20 cellular contexts compared by ENCODE assay signal in the genomic region with DNA sequence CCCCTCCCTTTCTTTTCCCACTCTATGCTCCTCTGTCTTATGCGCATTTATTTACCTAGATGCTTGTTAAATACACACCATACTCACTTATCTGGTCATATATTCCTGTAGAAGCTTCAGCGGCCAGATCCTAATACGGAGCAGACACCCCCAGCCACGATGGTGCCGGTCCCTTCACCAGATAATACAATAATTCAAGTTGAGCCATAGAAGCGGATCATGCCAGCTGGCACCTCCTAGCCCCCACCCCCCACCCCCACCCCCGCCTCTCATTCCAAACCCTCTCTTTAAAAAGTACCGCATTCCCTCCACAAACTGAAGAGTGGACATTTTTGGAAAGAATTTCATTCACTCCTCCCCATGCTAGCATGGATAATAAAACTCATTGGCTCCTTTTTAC.
DNase-seq lines count a peak whose midpoint lies in the region; ATAC-seq and TF ChIP-seq lines count a peak whose summit lies in the region.
"Had no signal": no experiment of that assay in that cellular context is flagged by ENCODE, and none has a peak within 500 bp of the region (broad histone marks: within the 10 kb centered on the region; RNA-seq: fewer than 3 reads in every experiment).

No MANE protein-coding gene starts in this region.

- TF ChIP-seq CTCF in hepatocyte (IDR thresholded peaks at IDR 0.05; ENCODE audit: poor library complexity) = no peak
- TF ChIP-seq CTCF in osteocyte (IDR thresholded peaks at IDR 0.05) = no peak
- no peak for TF ChIP-seq CTCF in gastroesophageal sphincter (IDR thresholded peaks at IDR 0.05)

- no peaks in the 10 kb centered on the region for H3K27me3 ChIP-seq in ACC112 (ENCODE audit: insufficient read depth, low read length)
- H3K27me3 ChIP-seq in hepatocyte = no peaks in the 10 kb centered on the region
- peaks cover 39% of the 10 kb centered on the region for H3K27me3 ChIP-seq in gastroesophageal sphincter

- H3K4me1 Mint-ChIP-seq in osteocyte (ENCODE audit: unreplicated experiment) = peaks cover 28% of the 10 kb centered on the region
- H3K4me1 Mint-ChIP-seq: CD4-positive, alpha-beta memory T cell had no signal

- peaks cover 6% of the 10 kb centered on the region for H3K9me3 Mint-ChIP-seq in osteocyte (ENCODE audit: unreplicated experiment)

- no peaks in the 10 kb centered on the region for H3K36me3 Mint-ChIP-seq in osteocyte (ENCODE audit: unreplicated experiment)
- H3K36me3 Mint-ChIP-seq: CD4-positive, alpha-beta memory T cell had no signal

- WGBS in hepatocyte (ENCODE audit: low lambda C conversion rate, missing lambda C conversion rate) = 48% methylated on average over 6 of the region's 8 CpGs
- WGBS in gastroesophageal sphincter (ENCODE audit: low coverage in 1 of 2), 2 donors = 37% methylated on average over 4 of the region's 8 CpGs; no CpG with 5 or more reads in 1 of the 2 donors

- H3K4me3 Mint-ChIP-seq in osteocyte (ENCODE audit: unreplicated experiment) = no peak overlapping the region
- H3K4me3 Mint-ChIP-seq: CD4-positive, alpha-beta memory T cell had no signal

- no peak for TF ChIP-seq EP300 in gastroesophageal sphincter (IDR thresholded peaks at IDR 0.05)

- H3K4me3 ChIP-seq in ACC112 (ENCODE audit: low read depth, low read length) (no peak overlapping the region), hepatocyte (no peak overlapping the region), gastroesophageal sphincter (no peak overlapping the region)
- H3K4me3 ChIP-seq: A549, GM12878, GM23248 had no signal

- H3K9me3 ChIP-seq in hepatocyte (ENCODE audit: low read depth) (no peaks in the 10 kb centered on the region), gastroesophageal sphincter (no peaks in the 10 kb centered on the region)

- H3K4me1 ChIP-seq in ACC112 (ENCODE audit: control insufficient read depth, insufficient read depth, low read length, unreplicated experiment) = peaks cover 60% of the 10 kb centered on the region
- H3K4me1 ChIP-seq in hepatocyte (ENCODE audit: insufficient read depth) = peaks cover 26% of the 10 kb centered on the region
- H3K4me1 ChIP-seq in gastroesophageal sphincter = no peaks in the 10 kb centered on the region

- TF ChIP-seq POLR2A in gastroesophageal sphincter (IDR thresholded peaks at IDR 0.05) = no peak

- no peaks in the 10 kb centered on the region for H3K36me3 ChIP-seq in ACC112 (ENCODE audit: insufficient read depth, low read length)
- no peaks in the 10 kb centered on the region for H3K36me3 ChIP-seq in hepatocyte (replicated peaks; ENCODE audit: insufficient read depth, low read depth)
- H3K36me3 ChIP-seq in gastroesophageal sphincter = no peaks in the 10 kb centered on the region

- H3K79me2 ChIP-seq in ACC112 (ENCODE audit: control insufficient read depth, insufficient read depth, low read length, unreplicated experiment) (no peaks in the 10 kb centered on the region), hepatocyte (no peaks in the 10 kb centered on the region)

- no peaks in the 10 kb centered on the region for H3K9me2 ChIP-seq in hepatocyte (replicated peaks; ENCODE audit: insufficient read depth)

- peaks cover 16% of the 10 kb centered on the region for H3K27me3 Mint-ChIP-seq in osteocyte (ENCODE audit: unreplicated experiment)

- no peaks in the 10 kb centered on the region for H4K20me1 ChIP-seq in hepatocyte (ENCODE audit: insufficient read depth, poor library complexity, severe bottlenecking)

- H2AFZ ChIP-seq in ACC112 (ENCODE audit: low read length, unreplicated experiment) (no peak overlapping the region), hepatocyte (no peak overlapping the region)
- H2AFZ ChIP-seq: GM23248 had no signal

- no peak overlapping the region for H3K27ac Mint-ChIP-seq in osteocyte (ENCODE audit: unreplicated experiment)
- H3K27ac Mint-ChIP-seq: CD4-positive, alpha-beta memory T cell had no signal

- DNase-seq in NCI-H82 treated with DMSO at 0.1 percent for 48 hours (lab: John Stamatoyannopoulos, UW; ENCODE audit: unreplicated experiment) (peak; percentile 90), hepatocyte (ENCODE audit: low spot score) (no peak), osteocyte (ENCODE audit: extremely low spot score, unreplicated experiment) (peak; percentile 30), OCI-M2 (lab: John Stamatoyannopoulos, UW; ENCODE audit: unreplicated experiment) (no peak), NCI-H526 (lab: John Stamatoyannopoulos, UW) (no peak), GM03348 (ENCODE audit: low spot score) (no peak)
- DNase-seq: 8988T; C1 segment of cervical spinal cord; Calu3; CD4-positive, alpha-beta memory T cell; COR-L47; DMS53; DND-41; H7; HCEC 1CT had no signal

- peak overlapping the region; percentile 13 for H3K4me2 ChIP-seq in hepatocyte
- H3K4me2 ChIP-seq: A549 had no signal

- H3K27ac ChIP-seq in ACC112 (ENCODE audit: low read depth, low read length) (peak overlapping the region; percentile 97; the same call in 1 of the 2 replicates), hepatocyte (no peak overlapping the region), gastroesophageal sphincter (no peak overlapping the region)
- H3K27ac ChIP-seq: A549, GM23248 had no signal

- no peak for ATAC-seq in gastroesophageal sphincter
- ATAC-seq: A549 had no signal

Comparison
In these comparisons a context has a peak if more than half of its experiments do, and no peak if none do; other contexts are left out.
1. DNase-seq: peak in NCI-H82 treated with DMSO at 0.1 percent for 48 hours (single experiment) and osteocyte (single experiment); none in hepatocyte (single experiment), OCI-M2 (single experiment), NCI-H526 (0 of 2) and GM03348 (single experiment).